ENCODE assay signal across 26 cellular contexts in genomic region chr2:16124881-16125613, GRCh38.
DNase-seq lines count a peak whose midpoint lies in the region; TF ChIP-seq lines count a peak whose summit lies in the region.
"Had no signal": no experiment of that assay in that cellular context is flagged by ENCODE, and none has a peak within 500 bp of the region (broad histone marks: within the 10 kb centered on the region; RNA-seq: fewer than 3 reads in every experiment).

No MANE protein-coding gene starts in this region.

- H3K36me3 ChIP-seq in Peyer's patch: no peaks in the 10 kb centered on the region
- H3K36me3 ChIP-seq in endodermal cell (ENCODE audit: control insufficient read depth, insufficient read depth, low read length): no peaks in the 10 kb centered on the region
- no peaks in the 10 kb centered on the region for H3K36me3 ChIP-seq in vagina
- no peaks in the 10 kb centered on the region for H3K36me3 ChIP-seq in tibial artery
- H3K36me3 ChIP-seq: HAP-1, MG63 had no signal

- no peak overlapping the region for H3K27ac Mint-ChIP-seq in endodermal cell
- H3K27ac Mint-ChIP-seq in nephron progenitor cell: peak overlapping the region; percentile 31
- H3K27ac Mint-ChIP-seq in endothelial cell (ENCODE audit: unreplicated experiment): no peak overlapping the region
- H3K27ac Mint-ChIP-seq: CD4-positive, alpha-beta memory T cell; HFFc6 had no signal

- no peak for DNase-seq in Peyer's patch
- DNase-seq in endodermal cell: peak; percentile 33
- DNase-seq in nephron progenitor cell: no peak
- DNase-seq in vagina (ENCODE audit: extremely low spot score in 2 of 2): peak; percentile 14 to 18
- no peak for DNase-seq in NCI-H128 (lab: John Stamatoyannopoulos, UW; ENCODE audit: unreplicated experiment)
- no peak for DNase-seq in tibial artery
- DNase-seq in endothelial cell (ENCODE audit: low spot score): no peak
- DNase-seq: AML-193; C1 segment of cervical spinal cord; CD4-positive, alpha-beta memory T cell; COR-L47; GOT3; HFFc6; IMR-90; KG1; MG63; NCI-H1417; NCI-H1694 treated with DMSO at 0.1 percent for 48 hours; NCI-H2081; NCI-H2227 treated with DMSO at 0.1 percent for 48 hours; NCI-H526 treated with DMSO at 0.1 percent for 48 hours; PC-9; RPMI8226; SHP77 had no signal

- intact Hi-C loops in vagina (cut with DNase I) (no loop called here), tibial artery (cut with DNase I; ENCODE audit: low total_unique reads) (no loop called here)

- H3K9ac ChIP-seq in endodermal cell (ENCODE audit: extremely low read depth, low read length, poor library complexity, severe bottlenecking): no peak overlapping the region

- H3K27me3 ChIP-seq in Peyer's patch (no peaks in the 10 kb centered on the region), endodermal cell (ENCODE audit: control insufficient read depth, insufficient read depth, low read length, poor library complexity, severe bottlenecking) (no peaks in the 10 kb centered on the region), vagina (no peaks in the 10 kb centered on the region), tibial artery (peaks cover 0 to 19% of the 10 kb centered on the region in 2 donors)
- H3K27me3 ChIP-seq: MG63 had no signal

- H3K9me3 Mint-ChIP-seq in endodermal cell (peaks cover 11% of the 10 kb centered on the region), nephron progenitor cell (peaks cover 9% of the 10 kb centered on the region), endothelial cell (ENCODE audit: unreplicated experiment) (no peaks in the 10 kb centered on the region)

- H3K27ac ChIP-seq in Peyer's patch (peak overlapping the region in 3 of 4 donors; percentile 60 to 80 (median 75)), endodermal cell (ENCODE audit: low read depth, low read length) (no peak overlapping the region), vagina (no peak overlapping the region), tibial artery (no peak overlapping the region)
- H3K27ac ChIP-seq: A549, PC-9 had no signal

- H3K4me3 ChIP-seq in Peyer's patch: peak overlapping the region in 1 of 4 donors; percentile 36
- no peak overlapping the region for H3K4me3 ChIP-seq in endodermal cell (ENCODE audit: low read length)
- no peak overlapping the region for H3K4me3 ChIP-seq in vagina
- no peak overlapping the region for H3K4me3 ChIP-seq in tibial artery
- H3K4me3 ChIP-seq: A549, HAP-1, MG63, PC-9 had no signal

- H3K27me3 Mint-ChIP-seq in endodermal cell (ENCODE audit: insufficient read depth) (no peaks in the 10 kb centered on the region), nephron progenitor cell (ENCODE audit: low read depth, poor library complexity) (peaks cover 4% of the 10 kb centered on the region), endothelial cell (ENCODE audit: unreplicated experiment) (peaks cover 2% of the 10 kb centered on the region)
- H3K27me3 Mint-ChIP-seq: CD4-positive, alpha-beta memory T cell had no signal

- H3K4me1 ChIP-seq in Peyer's patch (peaks cover 0 to 13% (median 7%) of the 10 kb centered on the region in 4 donors), endodermal cell (ENCODE audit: control insufficient read depth, insufficient read depth, low read length) (no peaks in the 10 kb centered on the region), vagina (no peaks in the 10 kb centered on the region), tibial artery (no peaks in the 10 kb centered on the region)
- H3K4me1 ChIP-seq: A549, HAP-1 had no signal

- H3K9me3 ChIP-seq in Peyer's patch: peaks cover 0 to 3% (median 0%) of the 10 kb centered on the region in 4 donors
- peaks cover 6% of the 10 kb centered on the region for H3K9me3 ChIP-seq in endodermal cell (ENCODE audit: control insufficient read depth, low read length)
- no peaks in the 10 kb centered on the region for H3K9me3 ChIP-seq in vagina
- no peaks in the 10 kb centered on the region for H3K9me3 ChIP-seq in tibial artery
- H3K9me3 ChIP-seq: MG63 had no signal

- TF ChIP-seq POLR2A in Peyer's patch (IDR thresholded peaks at IDR 0.05): no peak
- TF ChIP-seq POLR2A in vagina (IDR thresholded peaks at IDR 0.05): no peak

- H3K4me1 Mint-ChIP-seq in endodermal cell (peaks cover 3% of the 10 kb centered on the region), nephron progenitor cell (peaks cover 19% of the 10 kb centered on the region), endothelial cell (ENCODE audit: unreplicated experiment) (no peaks in the 10 kb centered on the region)

- H3K4me3 Mint-ChIP-seq in endodermal cell (no peak overlapping the region), nephron progenitor cell (no peak overlapping the region), endothelial cell (ENCODE audit: unreplicated experiment) (no peak overlapping the region)
- H3K4me3 Mint-ChIP-seq: CD4-positive, alpha-beta memory T cell; HFFc6 had no signal

- TF ChIP-seq CTCF in Peyer's patch (IDR thresholded peaks at IDR 0.05): no peak
- no peak for TF ChIP-seq CTCF in endodermal cell (conservative IDR thresholded peaks at IDR 0.05)
- no peak for TF ChIP-seq CTCF in nephron progenitor cell (IDR thresholded peaks at IDR 0.05)
- TF ChIP-seq CTCF in vagina (IDR thresholded peaks at IDR 0.05): no peak
- no peak for TF ChIP-seq CTCF in tibial artery (IDR thresholded peaks at IDR 0.05)
- TF ChIP-seq CTCF in endothelial cell (IDR thresholded peaks at IDR 0.05; ENCODE audit: unreplicated experiment): no peak

- WGBS in endodermal cell (ENCODE audit: insufficient coverage in 1 of 2, insufficient read length in 1 of 2), 2 experiments: 89 to 93% methylated on average over 5 to 8 of the region's 8 CpGs

- H3K36me3 Mint-ChIP-seq in endodermal cell (ENCODE audit: low read depth) (peaks cover 2% of the 10 kb centered on the region), nephron progenitor cell (ENCODE audit: low read depth) (peaks cover 4% of the 10 kb centered on the region), endothelial cell (ENCODE audit: low read depth, unreplicated experiment) (no peaks in the 10 kb centered on the region)
- H3K36me3 Mint-ChIP-seq: CD4-positive, alpha-beta memory T cell had no signal

Comparison
In these comparisons a context has a peak if more than half of its experiments do, and no peak if none do; other contexts are left out.
1. DNase-seq: peak in endodermal cell (single experiment) and vagina (2 of 2); none in Peyer's patch (0 of 3), nephron progenitor cell (single experiment), NCI-H128 (single experiment), tibial artery (0 of 2) and endothelial cell (single experiment).
2. H3K27ac ChIP-seq: peak in Peyer's patch (3 of 4); none in endodermal cell (single experiment), vagina (single experiment) and tibial artery (0 of 2).